In genomic region chr20:45358282-45359068, GRCh38 we compare ENCODE assay signal across 8 cellular contexts. TPM values are rescaled to one million over a fixed set of nuclear protein-coding genes. Genes with fewer than 3 reads are reported as not detected.
A peak's percentile ranks its signal among the peaks of the same experiment; 100 is the strongest.
DNase-seq lines count a peak whose midpoint lies in the region; ATAC-seq and TF ChIP-seq lines count a peak whose summit lies in the region.

No MANE protein-coding gene starts in this region.

- peak overlapping the region; percentile 93 for H3K27ac ChIP-seq in left ventricle myocardium inferior (replicated peaks)
- H3K27ac ChIP-seq in gastrocnemius medialis: peak overlapping the region; percentile 94 to 99 (median 96)

- DNase-seq in HCEC 1CT (peak; percentile 82), adipocyte (ENCODE audit: low read depth) (peak; percentile 77), left ventricle myocardium inferior (peak; percentile 73), gastrocnemius medialis (peak; percentile 95 to 98), Kasumi-1 (lab: John Stamatoyannopoulos, UW) (no peak)
- no peak for DNase-seq in activated CD4-positive, alpha-beta T cell treated with anti-CD3 and anti-CD28 coated beads, Interleukin-2, amount 50 U/mL, for 1 hour

- H3K4me3 ChIP-seq in adipocyte (ENCODE audit: low read length) (peak overlapping the region; percentile 58), left ventricle myocardium inferior (peak overlapping the region; percentile 9), gastrocnemius medialis (peak overlapping the region in 2 of 4 donors; percentile 3 to 21)

- peaks cover 51% of the 10 kb centered on the region for H3K4me1 ChIP-seq in adipocyte (ENCODE audit: control insufficient read depth, insufficient read depth, low read length)
- peaks cover 70% of the 10 kb centered on the region for H3K4me1 ChIP-seq in left ventricle myocardium inferior
- H3K4me1 ChIP-seq in gastrocnemius medialis: peaks cover 33 to 38% of the 10 kb centered on the region in 2 donors

- TF ChIP-seq CTCF in left ventricle myocardium inferior (IDR thresholded peaks at IDR 0.05; ENCODE audit: borderline replicate concordance) (no peak), gastrocnemius medialis (IDR thresholded peaks at IDR 0.05 in 4 of 5, conservative IDR thresholded peaks at IDR 0.05 in 1 of 5) (no peak)

- intact Hi-C loops in left ventricle myocardium inferior (cut with micrococcal nuclease) (no loop called here), gastrocnemius medialis (cut with DNase I; ENCODE audit: low total_unique reads) (loop anchor here (1.0 to 10.0 kb wide), 6 partner anchors 15 to 1959 kb away; partner anchors contain the start of gene ZNF335)

- peak overlapping the region; percentile 21 for H3K9ac ChIP-seq in adipocyte (ENCODE audit: low read length)

- in situ Hi-C loops in gastrocnemius medialis (cut with MboI; ENCODE audit: low sequenced_read_pairs in 4 of 4): loop anchor here in 1 of 4 donors (25.0 kb wide), 1 partner anchor 1146 kb away; the partner anchor contains the start of gene OSER1

- H3K9me3 ChIP-seq in adipocyte (ENCODE audit: control insufficient read depth, low read length): no peaks in the 10 kb centered on the region
- H3K9me3 ChIP-seq in left ventricle myocardium inferior (replicated peaks): no peaks in the 10 kb centered on the region
- no peaks in the 10 kb centered on the region for H3K9me3 ChIP-seq in gastrocnemius medialis

- ATAC-seq in gastrocnemius medialis (peak; percentile 64 to 69), HG02763 (IDR thresholded peaks at IDR 0.05; ENCODE audit: unreplicated experiment) (no peak), GM18520 (IDR thresholded peaks at IDR 0.05; ENCODE audit: unreplicated experiment) (no peak)

- no peaks in the 10 kb centered on the region for H3K36me3 ChIP-seq in adipocyte (ENCODE audit: control insufficient read depth, insufficient read depth, low read length, severe bottlenecking)
- H3K36me3 ChIP-seq in left ventricle myocardium inferior: no peaks in the 10 kb centered on the region
- no peaks in the 10 kb centered on the region for H3K36me3 ChIP-seq in gastrocnemius medialis

- H3K27me3 ChIP-seq in adipocyte (replicated peaks; ENCODE audit: control insufficient read depth, insufficient read depth, low read length) (no peaks in the 10 kb centered on the region), left ventricle myocardium inferior (ENCODE audit: low read depth) (no peaks in the 10 kb centered on the region), gastrocnemius medialis (no peaks in the 10 kb centered on the region)

- peak; percentile 49 to 62 for TF ChIP-seq POLR2A in gastrocnemius medialis (IDR thresholded peaks at IDR 0.05)

RNA-seq across cellular contexts. Expression of gene SYS1, which starts 4.5 kb away (rescaled TPM):
- total RNA-seq in left ventricle myocardium inferior (20.8 TPM), gastrocnemius medialis (10 to 100 TPM; 34.0 to 59.5 (median 43.7) TPM)

RNA-seq across cellular contexts. Expression of gene SDC4, which starts 10.3 kb away (rescaled TPM):
- total RNA-seq in left ventricle myocardium inferior (77.4 TPM), gastrocnemius medialis (100 to 1,000 TPM in 2 of 4 donors, 10 to 100 TPM in 2; 50.4 to 168 (median 97.8) TPM)

RNA-seq across cellular contexts. Expression of gene TP53TG5, which starts 19.6 kb away (rescaled TPM):
- 0.80 TPM for total RNA-seq in left ventricle myocardium inferior
- total RNA-seq in gastrocnemius medialis: not detected

RNA-seq across cellular contexts. Expression of gene DBNDD2, which starts 49.6 kb away (rescaled TPM):
- 362 TPM for total RNA-seq in left ventricle myocardium inferior
- 100 to 1,000 TPM in 3 of 4 donors, 10 to 100 TPM in 1; 99.5 to 155 (median 121) TPM for total RNA-seq in gastrocnemius medialis

RNA-seq across cellular contexts. Expression of gene MATN4, which starts 50.4 kb away (rescaled TPM):
- total RNA-seq in left ventricle myocardium inferior (not detected), gastrocnemius medialis (not detected)

Comparison
In these comparisons a context has a peak if more than half of its experiments do, and no peak if none do; other contexts are left out.
1. DNase-seq: peak in HCEC 1CT (single experiment), adipocyte (single experiment), left ventricle myocardium inferior (single experiment) and gastrocnemius medialis (2 of 2); none in Kasumi-1 (0 of 2) and activated CD4-positive, alpha-beta T cell treated with anti-CD3 and anti-CD28 coated beads, Interleukin-2, amount 50 U/mL, for 1 hour (single experiment).
2. ATAC-seq: peak in gastrocnemius medialis (2 of 2); none in HG02763 (single experiment) and GM18520 (single experiment).